12 cellular contexts compared by ENCODE assay signal in the genomic region with DNA sequence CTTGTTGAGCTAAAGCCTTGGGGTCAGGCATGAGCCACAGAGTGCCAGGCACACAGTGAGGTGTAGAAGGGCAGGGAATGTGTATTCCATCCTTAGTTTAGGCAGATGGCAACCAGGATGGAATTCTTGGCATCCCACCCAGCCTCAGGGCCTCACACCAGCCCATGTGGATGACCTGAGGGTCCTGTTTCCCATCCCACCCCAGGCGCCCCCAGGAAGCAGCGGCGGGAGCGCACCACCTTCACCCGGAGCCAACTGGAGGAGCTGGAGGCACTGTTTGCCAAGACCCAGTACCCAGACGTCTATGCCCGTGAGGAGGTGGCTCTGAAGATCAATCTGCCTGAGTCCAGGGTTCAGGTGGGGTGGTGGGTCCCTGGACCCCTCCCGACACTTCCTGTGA. TPM values are rescaled to one million over a fixed set of nuclear protein-coding genes. Genes with fewer than 3 reads are reported as not detected.
"Had no signal": no experiment of that assay in that cellular context is flagged by ENCODE, and none has a peak within 500 bp of the region (broad histone marks: within the 10 kb centered on the region; RNA-seq: fewer than 3 reads in every experiment).

No MANE protein-coding gene starts in this region.

- H3K4me3 ChIP-seq: GM23248, HAP-1 had no signal

- H3K36me3 ChIP-seq: HAP-1 had no signal

- H3K9me3 ChIP-seq: HAP-1 had no signal

- H3K4me2 ChIP-seq: KMS-11 had no signal

- H3K27ac ChIP-seq: GM23248, HL-60, KMS-11 had no signal

- ATAC-seq: HCT116, HepG2 had no signal

- H3K9me3 Mint-ChIP-seq: HFFc6, IgD-negative memory B cell had no signal

- H2AFZ ChIP-seq: GM23248 had no signal

- H3K4me3 Mint-ChIP-seq: HFFc6, IgD-negative memory B cell had no signal

- H3K4me1 Mint-ChIP-seq: IgD-negative memory B cell had no signal

- H3K9ac ChIP-seq: GM23248, KMS-11 had no signal

- H3K27ac Mint-ChIP-seq: HFFc6, IgD-negative memory B cell had no signal

- H3K36me3 Mint-ChIP-seq: IgD-negative memory B cell had no signal

- H3K4me1 ChIP-seq: HAP-1 had no signal

- DNase-seq: GM23248, H7, HFFc6, KBM-7 had no signal

RNA-seq across cellular contexts. Expression of a gene that starts 14.3 kb away (rescaled TPM):
- total RNA-seq: GM23248, H4, HepG2, HFFc6, HT1080 had no signal
- polyA plus RNA-seq: GM23248, HepG2, IgD-negative memory B cell had no signal

RNA-seq across cellular contexts. Expression of a gene that starts 23.0 kb away (rescaled TPM):
- total RNA-seq: GM23248, H4, H7, HepG2, HFFc6, HT1080 had no signal
- polyA plus RNA-seq: GM23248, HepG2, IgD-negative memory B cell had no signal

RNA-seq across cellular contexts. Expression of a gene that starts 31.7 kb away (rescaled TPM):
- total RNA-seq: GM23248, H4, H7, HepG2, HFFc6, HT1080 had no signal
- polyA plus RNA-seq: GM23248, HepG2, IgD-negative memory B cell had no signal

RNA-seq across cellular contexts. Expression of a gene that starts 50.1 kb away (rescaled TPM):
- total RNA-seq: GM23248, H4, H7, HFFc6, HT1080 had no signal
- polyA plus RNA-seq: GM23248, IgD-negative memory B cell had no signal
